Comparison of ENCODE assay signal across 23 cellular contexts in genomic region chr1:16095447-16095846, GRCh38. TPM values are rescaled to one million over a fixed set of nuclear protein-coding genes. Genes with fewer than 3 reads are reported as not detected.
DNase-seq lines count a peak whose midpoint lies in the region; ATAC-seq and TF ChIP-seq lines count a peak whose summit lies in the region.
"Had no signal": no experiment of that assay in that cellular context is flagged by ENCODE, and none has a peak within 500 bp of the region (broad histone marks: within the 10 kb centered on the region; RNA-seq: fewer than 3 reads in every experiment).

No MANE protein-coding gene starts in this region.

- TF ChIP-seq POLR2A in stomach (IDR thresholded peaks at IDR 0.05): no peak

- TF ChIP-seq CTCF in SK-N-SH (IDR thresholded peaks at IDR 0.05): no peak
- no peak for TF ChIP-seq CTCF in neural progenitor cell (IDR thresholded peaks at IDR 0.05)
- no peak for TF ChIP-seq CTCF in stomach (IDR thresholded peaks at IDR 0.05)

- H3K9ac ChIP-seq in SK-N-SH (no peak overlapping the region), neural progenitor cell (no peak overlapping the region)

- H3K9me3 ChIP-seq in SK-N-SH (no peaks in the 10 kb centered on the region), neural progenitor cell (ENCODE audit: low read depth) (no peaks in the 10 kb centered on the region), aorta (ENCODE audit: control insufficient read depth, low read length) (no peaks in the 10 kb centered on the region), T-helper 17 cell (ENCODE audit: control insufficient read depth, low read length, poor library complexity, severe bottlenecking) (no peaks in the 10 kb centered on the region), stomach (no peaks in the 10 kb centered on the region)
- H3K9me3 ChIP-seq: BE2C had no signal

- H2AFZ ChIP-seq in SK-N-SH (ENCODE audit: low read depth) (no peak overlapping the region), neural progenitor cell (replicated peaks) (no peak overlapping the region)

- H3K27ac ChIP-seq in SK-N-SH (ENCODE audit: low read depth in 2 of 2, low read length in 1 of 2): no peak overlapping the region
- no peak overlapping the region for H3K27ac ChIP-seq in neural progenitor cell
- H3K27ac ChIP-seq in aorta (ENCODE audit: low read depth in 1 of 2, low read length in 2 of 2): no peak overlapping the region
- no peak overlapping the region for H3K27ac ChIP-seq in stomach
- H3K27ac ChIP-seq: 22Rv1 had no signal

- H3K9me2 ChIP-seq in SK-N-SH: no peaks in the 10 kb centered on the region

- H3K27me3 Mint-ChIP-seq in neural progenitor cell (ENCODE audit: insufficient read depth, low read depth): peaks cover 20% of the 10 kb centered on the region
- peaks cover 30% of the 10 kb centered on the region for H3K27me3 Mint-ChIP-seq in T-helper 17 cell

- DNase-seq in SK-N-SH (peak; percentile 9), left lobe of liver (ENCODE audit: low spot score) (no peak), neural progenitor cell (ENCODE audit: low spot score) (no peak), aorta (peak; percentile 9 to 66), T-helper 17 cell (no peak), stomach (no peak)
- DNase-seq: BE2C, Calu3, DMS79 treated with DMSO at 0.1 percent for 48 hours, KBM-7, NCI-H1092, NCI-H1417 treated with DMSO at 0.1 percent for 48 hours, NCI-H1694 treated with DMSO at 0.1 percent for 48 hours, NCI-H2081, NCI-H2227 treated with DMSO at 0.1 percent for 48 hours, NCI-H69, SHP77 treated with DMSO at 0.1 percent for 48 hours had no signal

- intact Hi-C loops in aorta (cut with DNase I): no loop called here
- intact Hi-C loops in stomach (cut with DNase I; ENCODE audit: low total_unique reads): no loop called here

- H3K9me3 Mint-ChIP-seq in neural progenitor cell: no peaks in the 10 kb centered on the region

- TF ChIP-seq EP300 in SK-N-SH (IDR thresholded peaks at IDR 0.05; ENCODE audit: borderline replicate concordance in 1 of 2, low read depth in 1 of 2, low read length in 1 of 2) (no peak), stomach (IDR thresholded peaks at IDR 0.05) (no peak)

- no peaks in the 10 kb centered on the region for H3K36me3 ChIP-seq in SK-N-SH (replicated peaks in 1 of 2; ENCODE audit: control insufficient read depth in 1 of 2, insufficient read depth in 2 of 2, low read length in 1 of 2)
- no peaks in the 10 kb centered on the region for H3K36me3 ChIP-seq in neural progenitor cell
- H3K36me3 ChIP-seq in aorta (ENCODE audit: control insufficient read depth in 1 of 2, insufficient read depth in 2 of 2, low read length in 1 of 2): no peaks in the 10 kb centered on the region
- H3K36me3 ChIP-seq in stomach: no peaks in the 10 kb centered on the region
- H3K36me3 ChIP-seq: BE2C had no signal

- peaks cover 37% of the 10 kb centered on the region for H3K4me1 Mint-ChIP-seq in neural progenitor cell
- H3K4me1 Mint-ChIP-seq in T-helper 17 cell: peaks cover 2% of the 10 kb centered on the region

- ATAC-seq in SK-N-SH treated with all-trans-retinoic acid at 6 μM for 48 hours: no peak
- ATAC-seq in left lobe of liver: peak; percentile 83
- ATAC-seq in aorta (ENCODE audit: low FRiP score): no peak
- ATAC-seq in HG02884 (IDR thresholded peaks at IDR 0.05; ENCODE audit: unreplicated experiment): no peak
- no peak for ATAC-seq in T-helper 17 cell
- ATAC-seq: Panc1 had no signal

- no peak overlapping the region for H3K4me3 Mint-ChIP-seq in neural progenitor cell
- no peak overlapping the region for H3K4me3 Mint-ChIP-seq in T-helper 17 cell

- H3K4me2 ChIP-seq in SK-N-SH: no peak overlapping the region
- H3K4me2 ChIP-seq in neural progenitor cell: no peak overlapping the region

- CTCF ChIA-PET in SK-N-SH (lab: Yijun Ruan, JAX): interaction anchor here (1.4 to 2.3 kb wide), 2 partner anchors 13 to 149 kb away, joined by 3 to 9 read pairs; no protein-coding TSS in a partner anchor

- H3K79me2 ChIP-seq in SK-N-SH (ENCODE audit: insufficient read depth) (no peaks in the 10 kb centered on the region), neural progenitor cell (ENCODE audit: low read depth) (no peaks in the 10 kb centered on the region)

- H3K27me3 ChIP-seq in SK-N-SH (ENCODE audit: insufficient read depth) (no peaks in the 10 kb centered on the region), neural progenitor cell (peaks cover 4% of the 10 kb centered on the region), aorta (ENCODE audit: control insufficient read depth in 1 of 2, insufficient read depth in 2 of 2, low read length in 1 of 2) (no peaks in the 10 kb centered on the region), stomach (peaks cover 0 to 9% (median 0%) of the 10 kb centered on the region in 3 donors)
- H3K27me3 ChIP-seq: BE2C had no signal

- H3K36me3 Mint-ChIP-seq in neural progenitor cell (peaks cover 1% of the 10 kb centered on the region), T-helper 17 cell (ENCODE audit: low read depth) (no peaks in the 10 kb centered on the region)

- H3K27ac Mint-ChIP-seq in neural progenitor cell (peak overlapping the region; percentile 74), T-helper 17 cell (no peak overlapping the region)

- no peaks in the 10 kb centered on the region for H4K20me1 ChIP-seq in SK-N-SH (ENCODE audit: insufficient read depth)
- H4K20me1 ChIP-seq in neural progenitor cell (ENCODE audit: low read depth): no peaks in the 10 kb centered on the region

- WGBS in SK-N-SH (ENCODE audit: low lambda C conversion rate): 87% methylated on average over 9 of the region's 9 CpGs
- 66 to 68% methylated on average over 9 of the region's 9 CpGs for WGBS in aorta, 2 donors
- WGBS in stomach, 5 donors: 62 to 73% (median 69%) methylated on average over 9 of the region's 9 CpGs

- H3F3A ChIP-seq in SK-N-SH (replicated peaks; ENCODE audit: insufficient read depth) (no peaks in the 10 kb centered on the region), neural progenitor cell (ENCODE audit: low read depth) (peaks cover 16% of the 10 kb centered on the region)

- no peak for TF ChIP-seq RAD21 in SK-N-SH (IDR thresholded peaks at IDR 0.05; ENCODE audit: low read length)

- H3K4me1 ChIP-seq in SK-N-SH (ENCODE audit: control insufficient read depth in 1 of 2, insufficient read depth in 2 of 2, low read depth in 1 of 2, low read length in 1 of 2) (no peaks in the 10 kb centered on the region), neural progenitor cell (peaks cover 16% of the 10 kb centered on the region), aorta (ENCODE audit: control insufficient read depth in 1 of 2, insufficient read depth in 2 of 2, low read length in 2 of 2) (no peaks in the 10 kb centered on the region), stomach (no peaks in the 10 kb centered on the region)
- H3K4me1 ChIP-seq: BE2C had no signal

- POLR2A ChIA-PET in SK-N-SH (lab: Yijun Ruan, JAX): no interaction called here

- H3K4me3 ChIP-seq in SK-N-SH (ENCODE audit: low read depth in 2 of 2, low read length in 1 of 2): no peak overlapping the region
- H3K4me3 ChIP-seq in neural progenitor cell: no peak overlapping the region
- no peak overlapping the region for H3K4me3 ChIP-seq in aorta (ENCODE audit: low read length in 2 of 2)
- H3K4me3 ChIP-seq in stomach: no peak overlapping the region

TF ChIP-seq in SK-N-SH, 30 proteins besides CTCF, POLR2A, EP300 and RAD21 (continues in another document):
- TF ChIP-seq TAF1 (IDR thresholded peaks at IDR 0.05; ENCODE audit: borderline replicate concordance, low read depth, low read length): no peak
- no peak for TF ChIP-seq ELF1 (IDR thresholded peaks at IDR 0.05)
- no peak for TF ChIP-seq GATA2 (CRISPR knock-in tag; IDR thresholded peaks at IDR 0.05)
- no peak for TF ChIP-seq IRF3 (IDR thresholded peaks at IDR 0.05; ENCODE audit: low read depth, low read length)
- TF ChIP-seq TCF12 (IDR thresholded peaks at IDR 0.05): no peak

TF ChIP-seq in SK-N-SH treated with all-trans-retinoic acid at 6 μM for 48 hours, 23 proteins besides CTCF, POLR2A, EP300 and RAD21 (continues in another document):
- no peak for TF ChIP-seq OSR1 (CRISPR knock-in tag; IDR thresholded peaks at IDR 0.05)
- no peak for TF ChIP-seq TSHZ2 (CRISPR knock-in tag; IDR thresholded peaks at IDR 0.05)
- no peak for TF ChIP-seq CSDC2 (CRISPR knock-in tag; IDR thresholded peaks at IDR 0.05)

RNA-seq across cellular contexts. Expression of gene FAM131C, which starts 22.0 kb away (rescaled TPM):
- 0.97 and 1.6 TPM in 2 replicates for polyA plus RNA-seq in SK-N-SH (2012; rRNA removed)
- 0.71 and 1.2 TPM in 2 replicates for polyA plus RNA-seq in SK-N-SH (2012; cell fraction: cytosol; rRNA removed)
- 0.95 and 2.1 TPM in 2 replicates for polyA plus RNA-seq in SK-N-SH (2012; cell fraction: nucleus; rRNA removed)
- total RNA-seq in left lobe of liver: not detected
- 0.13 and 2.6 TPM in 2 replicates for total RNA-seq in neural progenitor cell (ENCODE audit: low replicate concordance)
- under 1 TPM in 1 of 2 donors, not detected in 1; 0.26 TPM for total RNA-seq in aorta
- under 1 TPM in 1 of 2 donors, not detected in 1; 0.67 TPM for polyA plus RNA-seq in aorta
- not detected for total RNA-seq in T-helper 17 cell
- not detected for total RNA-seq in stomach
- polyA plus RNA-seq in stomach: under 1 TPM in 2 of 3 donors, not detected in 1; 0.35 to 0.37 TPM

RNA-seq across cellular contexts. Expression of gene CLCNKB, which starts 51.9 kb away (rescaled TPM):
- polyA plus RNA-seq in SK-N-SH (2012; rRNA removed): 0.37 and 0.41 TPM in 2 replicates
- 0.18 and 0.25 TPM in 2 replicates for polyA plus RNA-seq in SK-N-SH (2012; cell fraction: cytosol; rRNA removed)
- polyA plus RNA-seq in SK-N-SH (2012; cell fraction: nucleus; rRNA removed): 2.0 and 2.4 TPM in 2 replicates
- total RNA-seq in left lobe of liver: not detected
- 0.97 and 2.7 TPM in 2 replicates for total RNA-seq in neural progenitor cell (ENCODE audit: low replicate concordance)
- total RNA-seq in aorta: under 1 TPM in 1 of 2 donors, not detected in 1; 0.39 TPM
- polyA plus RNA-seq in aorta: under 1 TPM; 0.23 to 0.38 TPM
- not detected for total RNA-seq in T-helper 17 cell
- total RNA-seq in stomach: under 1 TPM in 1 of 5 donors, not detected in 4; 0.92 TPM
- under 1 TPM; 0.19 to 0.60 (median 0.31) TPM for polyA plus RNA-seq in stomach
- total RNA-seq: Calu3, H4, HT1080 had no signal

Comparison
In these comparisons a context has a peak if more than half of its experiments do, and no peak if none do; other contexts are left out.
1. DNase-seq: peak in SK-N-SH (single experiment) and aorta (2 of 2); none in left lobe of liver (single experiment), neural progenitor cell (single experiment), T-helper 17 cell (0 of 3) and stomach (single experiment).